In genomic region chr4:142355417-142355930, GRCh38 we compare ENCODE assay signal across 17 cellular contexts.
DNase-seq lines count a peak whose midpoint lies in the region; ATAC-seq, FAIRE-seq and TF ChIP-seq lines count a peak whose summit lies in the region.
"Had no signal": no experiment of that assay in that cellular context is flagged by ENCODE, and none has a peak within 500 bp of the region (broad histone marks: within the 10 kb centered on the region; RNA-seq: fewer than 3 reads in every experiment).

No MANE protein-coding gene starts in this region.

- H3K79me2 ChIP-seq in astrocyte (ENCODE audit: insufficient read depth, low read length), result no peaks in the 10 kb centered on the region
- H3K79me2 ChIP-seq in mesendoderm (ENCODE audit: control insufficient read depth, insufficient read depth, low read length), result no peaks in the 10 kb centered on the region

- H3K4me3 ChIP-seq in astrocyte (ENCODE audit: insufficient read depth, low read depth, low read length) (no peak overlapping the region), mesendoderm (ENCODE audit: low read length) (no peak overlapping the region)
- H3K4me3 ChIP-seq: body of pancreas, dorsolateral prefrontal cortex, GM23248, testis had no signal

- H3K36me3 ChIP-seq in astrocyte (ENCODE audit: insufficient read depth, low read length) (no peaks in the 10 kb centered on the region), mesendoderm (ENCODE audit: control insufficient read depth, insufficient read depth, low read length) (no peaks in the 10 kb centered on the region)

- H3K9me3 ChIP-seq in astrocyte (ENCODE audit: insufficient read depth, low read depth, low read length), result no peaks in the 10 kb centered on the region
- H3K9me3 ChIP-seq: body of pancreas, testis had no signal

- no peak overlapping the region for H2AK5ac ChIP-seq in mesendoderm (ENCODE audit: low read length)

- no peak overlapping the region for H4K5ac ChIP-seq in mesendoderm (ENCODE audit: low read length)

- no peak overlapping the region for H3K23ac ChIP-seq in mesendoderm (ENCODE audit: low read length)

- H3K27me3 ChIP-seq in astrocyte (ENCODE audit: insufficient read depth, low read length), result no peaks in the 10 kb centered on the region
- no peaks in the 10 kb centered on the region for H3K27me3 ChIP-seq in mesendoderm (ENCODE audit: insufficient read depth, low read length, poor library complexity)
- H3K27me3 ChIP-seq: body of pancreas, dorsolateral prefrontal cortex, testis had no signal

- H3K4me1 Mint-ChIP-seq in activated naive CD4-positive, alpha-beta T cell treated with anti-CD3 and anti-CD28 coated beads, Interleukin-2, amount 50 U/mL, for 24 hours, result peaks cover 96% of the 10 kb centered on the region
- peaks cover 14% of the 10 kb centered on the region for H3K4me1 Mint-ChIP-seq in astrocyte (ENCODE audit: low read depth, unreplicated experiment)
- H3K4me1 Mint-ChIP-seq in stimulated activated effector memory CD8-positive, alpha-beta T cell treated with anti-CD3 and anti-CD28 coated beads, Interleukin-12 subunit alpha, Interleukin-12 subunit beta, amount 100 ng/mL, for 72 hours, result peaks cover 50% of the 10 kb centered on the region

- H3K27ac Mint-ChIP-seq in activated naive CD4-positive, alpha-beta T cell treated with anti-CD3 and anti-CD28 coated beads, Interleukin-2, amount 50 U/mL, for 24 hours, result peak overlapping the region; percentile 98
- H3K27ac Mint-ChIP-seq in astrocyte (ENCODE audit: unreplicated experiment), result no peak overlapping the region
- peak overlapping the region; percentile 86 for H3K27ac Mint-ChIP-seq in stimulated activated effector memory CD8-positive, alpha-beta T cell treated with anti-CD3 and anti-CD28 coated beads, Interleukin-12 subunit alpha, Interleukin-12 subunit beta, amount 100 ng/mL, for 72 hours

- no peak overlapping the region for H3K4me2 ChIP-seq in astrocyte (ENCODE audit: low read length)
- H3K4me2 ChIP-seq in mesendoderm (ENCODE audit: low read length), result no peak overlapping the region

- no peak overlapping the region for H3K56ac ChIP-seq in mesendoderm (ENCODE audit: low read length)

- H3K27me3 Mint-ChIP-seq in activated naive CD4-positive, alpha-beta T cell treated with anti-CD3 and anti-CD28 coated beads, Interleukin-2, amount 50 U/mL, for 24 hours, result no peaks in the 10 kb centered on the region
- H3K27me3 Mint-ChIP-seq in astrocyte (ENCODE audit: low read depth, unreplicated experiment), result no peaks in the 10 kb centered on the region

- no peak overlapping the region for H2BK120ac ChIP-seq in mesendoderm (ENCODE audit: low read depth, low read length)

- peak overlapping the region; percentile 70 for H3K4me3 Mint-ChIP-seq in activated naive CD4-positive, alpha-beta T cell treated with anti-CD3 and anti-CD28 coated beads, Interleukin-2, amount 50 U/mL, for 24 hours
- no peak overlapping the region for H3K4me3 Mint-ChIP-seq in astrocyte (ENCODE audit: unreplicated experiment)
- H3K4me3 Mint-ChIP-seq in stimulated activated effector memory CD8-positive, alpha-beta T cell treated with anti-CD3 and anti-CD28 coated beads, Interleukin-12 subunit alpha, Interleukin-12 subunit beta, amount 100 ng/mL, for 72 hours, result peak overlapping the region; percentile 56

- no peak overlapping the region for H4K8ac ChIP-seq in mesendoderm (ENCODE audit: low read depth, low read length)

- peaks cover 4% of the 10 kb centered on the region for H3K36me3 Mint-ChIP-seq in activated naive CD4-positive, alpha-beta T cell treated with anti-CD3 and anti-CD28 coated beads, Interleukin-2, amount 50 U/mL, for 24 hours
- H3K36me3 Mint-ChIP-seq in astrocyte (ENCODE audit: low read depth, unreplicated experiment), result peaks cover 5% of the 10 kb centered on the region
- no peaks in the 10 kb centered on the region for H3K36me3 Mint-ChIP-seq in stimulated activated effector memory CD8-positive, alpha-beta T cell treated with anti-CD3 and anti-CD28 coated beads, Interleukin-12 subunit alpha, Interleukin-12 subunit beta, amount 100 ng/mL, for 72 hours

- DNase-seq in activated naive CD4-positive, alpha-beta T cell treated with anti-CD3 and anti-CD28 coated beads, Interleukin-2, amount 50 U/mL, for 16 hours, result no peak
- DNase-seq in M059J (ENCODE audit: low read depth), result peak; percentile 23
- DNase-seq in astrocyte (ENCODE audit: low read depth), result peak; percentile 19
- DNase-seq in stimulated activated effector memory CD8-positive, alpha-beta T cell treated with anti-CD3 and anti-CD28 coated beads, Interleukin-12 subunit alpha, Interleukin-12 subunit beta, amount 100 ng/mL, for 72 hours (ENCODE audit: low spot score in 2 of 2), result no peak
- no peak for DNase-seq in left lobe of liver (ENCODE audit: low spot score)
- DNase-seq in mesendoderm, result no peak
- DNase-seq: body of pancreas, dorsolateral prefrontal cortex, GM23248, hippocampal formation, Karpas-422, kidney glomerular epithelial cell, NCI-H1436, testis had no signal

- no peak overlapping the region for H2BK15ac ChIP-seq in mesendoderm (replicated peaks; ENCODE audit: low read depth)

- no peaks in the 10 kb centered on the region for H3K9me3 Mint-ChIP-seq in activated naive CD4-positive, alpha-beta T cell treated with anti-CD3 and anti-CD28 coated beads, Interleukin-2, amount 50 U/mL, for 24 hours
- no peaks in the 10 kb centered on the region for H3K9me3 Mint-ChIP-seq in astrocyte (ENCODE audit: unreplicated experiment)
- H3K9me3 Mint-ChIP-seq in stimulated activated effector memory CD8-positive, alpha-beta T cell treated with anti-CD3 and anti-CD28 coated beads, Interleukin-12 subunit alpha, Interleukin-12 subunit beta, amount 100 ng/mL, for 72 hours, result no peaks in the 10 kb centered on the region

- FAIRE-seq in astrocyte (lab: Jason Lieb, UNC), result no peak

- H3K4me1 ChIP-seq in astrocyte (ENCODE audit: insufficient read depth, low read length), result peaks cover 8% of the 10 kb centered on the region
- no peaks in the 10 kb centered on the region for H3K4me1 ChIP-seq in mesendoderm (ENCODE audit: control insufficient read depth, low read depth, low read length)

- no peak overlapping the region for H2BK5ac ChIP-seq in mesendoderm (ENCODE audit: low read length)

- no peak overlapping the region for H2AFZ ChIP-seq in astrocyte (ENCODE audit: low read depth, low read length)
- H2AFZ ChIP-seq: GM23248 had no signal

- ATAC-seq in stimulated activated effector memory CD8-positive, alpha-beta T cell treated with anti-CD3 and anti-CD28 coated beads, Interleukin-12 subunit alpha, Interleukin-12 subunit beta, amount 100 ng/mL, for 72 hours, result no peak
- ATAC-seq in left lobe of liver, result no peak
- no peak for ATAC-seq in GM21737 (IDR thresholded peaks at IDR 0.05; ENCODE audit: unreplicated experiment)
- ATAC-seq: body of pancreas, sciatic nerve had no signal

- H3K9ac ChIP-seq in astrocyte (ENCODE audit: low read length) (no peak overlapping the region), mesendoderm (ENCODE audit: low read length) (no peak overlapping the region)
- H3K9ac ChIP-seq: GM23248 had no signal

- no CpG with 5 or more reads among the region's 1 CpG for WGBS in mesendoderm (ENCODE audit: extremely low coverage, insufficient coverage, low lambda C conversion rate)

- H3K27ac ChIP-seq in astrocyte (ENCODE audit: low read depth, low read length) (no peak overlapping the region), mesendoderm (ENCODE audit: low read depth, low read length) (no peak overlapping the region)
- H3K27ac ChIP-seq: dorsolateral prefrontal cortex, GM23248, testis had no signal

- no peak overlapping the region for H3K4ac ChIP-seq in mesendoderm (ENCODE audit: low read depth, low read length)

- H4K20me1 ChIP-seq in astrocyte (ENCODE audit: insufficient read depth, low read length), result no peaks in the 10 kb centered on the region

- H3K18ac ChIP-seq in mesendoderm (ENCODE audit: low read length), result no peak overlapping the region

- TF ChIP-seq CTCF in astrocyte (IDR thresholded peaks at IDR 0.05; ENCODE audit: insufficient read depth, low read depth, low read length), result no peak

- no peaks in the 10 kb centered on the region for H3K79me1 ChIP-seq in mesendoderm (ENCODE audit: low read length)

Comparison
In these comparisons a context has a peak if more than half of its experiments do, and no peak if none do; other contexts are left out.
1. DNase-seq: peak in M059J (single experiment) and astrocyte (single experiment); none in activated naive CD4-positive, alpha-beta T cell treated with anti-CD3 and anti-CD28 coated beads, Interleukin-2, amount 50 U/mL, for 16 hours (single experiment), stimulated activated effector memory CD8-positive, alpha-beta T cell treated with anti-CD3 and anti-CD28 coated beads, Interleukin-12 subunit alpha, Interleukin-12 subunit beta, amount 100 ng/mL, for 72 hours (0 of 2), left lobe of liver (single experiment) and mesendoderm (single experiment).